Comparison of ENCODE assay signal across 6 cellular contexts in genomic region chr22:45217345-45217744, GRCh38.
"Had no signal": no experiment of that assay in that cellular context is flagged by ENCODE, and none has a peak within 500 bp of the region (broad histone marks: within the 10 kb centered on the region; RNA-seq: fewer than 3 reads in every experiment).

No MANE protein-coding gene starts in this region.

- H3K4me2 ChIP-seq: GM23338 had no signal

- H3K4me3 ChIP-seq: GM23338 had no signal

- H3K9me3 Mint-ChIP-seq: GM23338, H9 had no signal

- H3K4me3 Mint-ChIP-seq: GM23338, H9 had no signal

- H2AFZ ChIP-seq: GM23338 had no signal

- FAIRE-seq: H54, HTR-8/SVneo had no signal

- H3K27ac Mint-ChIP-seq: GM23338 had no signal

- DNase-seq: HCEC 1CT, IMR-90 had no signal
